ENCODE assay signal across 25 cellular contexts in the genomic region with DNA sequence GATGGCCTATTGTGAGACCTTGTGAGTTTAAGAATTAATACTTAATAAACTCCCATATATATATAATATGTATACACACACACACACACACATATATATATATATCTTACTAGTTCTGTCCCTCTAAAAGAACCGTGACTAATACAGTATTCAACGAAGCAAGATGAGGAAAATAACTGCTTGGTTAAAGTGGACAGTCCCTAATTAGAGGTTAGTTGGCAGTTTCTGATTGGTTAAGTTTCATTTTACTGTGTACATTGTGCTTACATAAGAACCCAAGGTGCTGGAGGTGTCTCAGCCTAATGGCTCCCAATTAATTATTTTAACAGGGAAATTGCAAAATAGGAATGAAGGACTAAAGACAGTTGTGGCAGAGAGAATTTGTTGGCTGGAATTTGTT.
"Had no signal": no experiment of that assay in that cellular context is flagged by ENCODE, and none has a peak within 500 bp of the region (broad histone marks: within the 10 kb centered on the region; RNA-seq: fewer than 3 reads in every experiment).

No MANE protein-coding gene starts in this region.

- H3K9me3 ChIP-seq: heart left ventricle, mucosa of descending colon, ovary, right atrium auricular region, sigmoid colon, testis, tibial nerve, upper lobe of right lung, vagina had no signal

- H3K9ac ChIP-seq: neural progenitor cell had no signal

- H3K36me3 ChIP-seq: heart left ventricle, neural progenitor cell, ovary, right atrium auricular region, sigmoid colon, tibial nerve, upper lobe of right lung, vagina had no signal

- H3K27ac ChIP-seq: dorsolateral prefrontal cortex, heart left ventricle, neural progenitor cell, ovary, right atrium auricular region, sigmoid colon, skin epidermis, testis, tibial nerve, upper lobe of right lung, vagina had no signal

- H3K4me1 ChIP-seq: heart left ventricle, neural progenitor cell, right atrium auricular region, sigmoid colon, testis, tibial nerve, upper lobe of right lung, vagina had no signal

- H3K9me3 Mint-ChIP-seq: stimulated activated naive CD8-positive, alpha-beta T cell treated with anti-CD3 and anti-CD28 coated beads, Interleukin-15, amount 100 ng/mL, for 72 hours had no signal

- DNase-seq: dorsolateral prefrontal cortex; effector CD8-positive, alpha-beta T cell; heart left ventricle; hippocampal formation; islet precursor cell; mammary epithelial cell; mucosa of descending colon; naive thymus-derived CD8-positive, alpha-beta T cell; nucleus accumbens; ovary; sigmoid colon; stimulated activated CD4-positive, alpha-beta T cell treated with anti-CD3 and anti-CD28 coated beads, Interleukin-2, amount 100 ng/mL, for 24 hours; stimulated activated CD4-positive, alpha-beta T cell treated with anti-CD3 and anti-CD28 coated beads, Interleukin-4, amount 100 ng/mL, for 4 hours; stimulated activated naive B cell treated with anti-CD40 and anti-IgM and Interleukin-4, amounts not matched to agents 10 μg/mL and 1 μg/mL and 100 μg/mL, for 72 hours; stimulated activated naive CD8-positive, alpha-beta T cell treated with anti-CD3 and anti-CD28 coated beads, Interleukin-15, amount 100 ng/mL, for 72 hours; testis; upper lobe of right lung had no signal

- H3K4me3 ChIP-seq: dorsolateral prefrontal cortex, heart left ventricle, mucosa of descending colon, neural progenitor cell, ovary, right atrium auricular region, sigmoid colon, skin epidermis, testis, tibial nerve, upper lobe of right lung, vagina had no signal

- H3K4me3 Mint-ChIP-seq: neural progenitor cell; stimulated activated naive B cell treated with anti-CD40 and anti-IgM and Interleukin-4, amounts not matched to agents 10 μg/mL and 1 μg/mL and 100 μg/mL, for 72 hours had no signal

- H3K4me2 ChIP-seq: neural progenitor cell had no signal

- H3K4me1 Mint-ChIP-seq: neural progenitor cell; stimulated activated naive B cell treated with anti-CD40 and anti-IgM and Interleukin-4, amounts not matched to agents 10 μg/mL and 1 μg/mL and 100 μg/mL, for 72 hours had no signal

- H3K36me3 Mint-ChIP-seq: naive thymus-derived CD8-positive, alpha-beta T cell; neural progenitor cell; stimulated activated naive B cell treated with anti-CD40 and anti-IgM and Interleukin-4, amounts not matched to agents 10 μg/mL and 1 μg/mL and 100 μg/mL, for 72 hours had no signal

- H3K27ac Mint-ChIP-seq: neural progenitor cell; stimulated activated naive B cell treated with anti-CD40 and anti-IgM and Interleukin-4, amounts not matched to agents 10 μg/mL and 1 μg/mL and 100 μg/mL, for 72 hours; stimulated activated naive CD8-positive, alpha-beta T cell treated with anti-CD3 and anti-CD28 coated beads, Interleukin-15, amount 100 ng/mL, for 72 hours had no signal

- FAIRE-seq: frontal cortex had no signal

- ATAC-seq: esophagus mucosa; heart left ventricle; left lobe of liver; mucosa of descending colon; naive thymus-derived CD8-positive, alpha-beta T cell; stimulated activated naive B cell treated with anti-CD40 and anti-IgM and Interleukin-4, amounts not matched to agents 10 μg/mL and 1 μg/mL and 100 μg/mL, for 72 hours; stimulated activated naive CD8-positive, alpha-beta T cell treated with anti-CD3 and anti-CD28 coated beads, Interleukin-15, amount 100 ng/mL, for 72 hours; upper lobe of right lung had no signal

- H3K27me3 ChIP-seq: dorsolateral prefrontal cortex, heart left ventricle, neural progenitor cell, ovary, right atrium auricular region, sigmoid colon, testis, tibial nerve, upper lobe of right lung, vagina had no signal
